In the genomic region with DNA sequence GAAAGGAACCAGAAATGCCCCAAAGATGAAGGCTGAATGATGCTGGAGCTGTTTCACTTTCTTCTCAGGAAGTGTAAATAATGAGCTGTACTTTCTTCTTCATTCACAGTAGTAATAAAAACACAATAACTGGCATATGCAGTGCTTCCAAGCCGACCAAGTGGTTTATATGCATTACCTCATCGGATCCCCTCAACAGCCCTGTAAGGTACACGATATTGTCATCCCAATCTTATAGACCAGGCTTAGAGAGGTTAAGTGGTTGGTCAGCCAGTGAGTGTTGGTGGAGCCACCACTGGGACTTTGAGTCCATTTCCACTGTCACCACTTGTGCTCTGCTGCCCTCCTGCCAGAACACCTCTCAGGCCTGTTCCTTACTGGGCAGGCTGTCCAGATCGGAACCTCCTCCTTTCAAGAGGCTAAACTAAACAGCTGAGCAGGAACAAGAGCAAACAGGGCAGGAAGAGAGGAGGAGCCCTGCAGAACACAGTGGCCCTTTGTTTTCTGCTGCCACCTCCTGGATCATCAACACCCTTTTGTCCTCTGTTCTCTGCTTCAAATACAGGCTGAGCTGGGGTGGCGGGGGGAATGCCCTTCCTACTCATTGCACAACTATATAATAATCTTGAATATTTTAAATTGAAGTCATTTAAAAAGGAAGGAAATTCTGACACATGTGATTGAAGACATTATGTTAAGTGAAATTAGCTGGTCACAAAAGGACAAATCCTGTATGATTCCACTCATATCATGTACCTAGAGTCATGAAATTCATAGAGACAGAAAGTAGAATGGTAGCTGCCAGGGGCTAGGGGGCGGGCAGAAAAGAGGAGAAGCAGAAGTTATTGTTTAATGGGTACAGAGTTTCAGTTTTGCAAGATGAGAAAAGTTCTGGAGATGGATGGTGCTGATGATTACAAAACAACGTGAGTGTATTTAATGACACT, we compare ENCODE assay signal across 8 cellular contexts.
DNase-seq lines count a peak whose midpoint lies in the region; ATAC-seq and TF ChIP-seq lines count a peak whose summit lies in the region.

No MANE protein-coding gene starts in this region.

- no peak overlapping the region for H3K4me3 ChIP-seq in DOHH2 (ENCODE audit: low read length)

- no peaks in the 10 kb centered on the region for H3F3A ChIP-seq in DOHH2 (ENCODE audit: control insufficient read depth, insufficient read depth)

- no peaks in the 10 kb centered on the region for H3K36me3 ChIP-seq in DOHH2 (ENCODE audit: control insufficient read depth, low read length)

- TF ChIP-seq CTCF in DOHH2 (IDR thresholded peaks at IDR 0.05; ENCODE audit: low read depth, low read length, poor library complexity, severe bottlenecking), result peak; percentile 20

- no peaks in the 10 kb centered on the region for H3K4me1 ChIP-seq in DOHH2 (ENCODE audit: control insufficient read depth, low read length)

- no peaks in the 10 kb centered on the region for H3K9me2 ChIP-seq in DOHH2 (replicated peaks; ENCODE audit: control insufficient read depth, low read length)

- H3K9me3 Mint-ChIP-seq in stimulated activated naive B cell treated with anti-CD40 and anti-IgM and Interleukin-4, amounts not matched to agents 10 μg/mL and 1 μg/mL and 100 μg/mL, for 72 hours, result no peaks in the 10 kb centered on the region

- H3K4me1 Mint-ChIP-seq in stimulated activated naive B cell treated with anti-CD40 and anti-IgM and Interleukin-4, amounts not matched to agents 10 μg/mL and 1 μg/mL and 100 μg/mL, for 72 hours, result peaks cover 17 to 44% of the 10 kb centered on the region in 2 donors

- no peaks in the 10 kb centered on the region; the same call in 1 of the 2 replicates for H3K27me3 ChIP-seq in DOHH2 (ENCODE audit: control insufficient read depth, low read length)

- H3K27ac Mint-ChIP-seq in stimulated activated naive B cell treated with anti-CD40 and anti-IgM and Interleukin-4, amounts not matched to agents 10 μg/mL and 1 μg/mL and 100 μg/mL, for 72 hours, result no peak overlapping the region

- DNase-seq in NCI-H1092 treated with DMSO at 0.1 percent for 48 hours (lab: John Stamatoyannopoulos, UW) (peak; percentile 82), cerebellar cortex (ENCODE audit: low spot score) (peak; percentile 50), left lobe of liver (ENCODE audit: low spot score) (peak; percentile 45)
- DNase-seq in stimulated activated naive B cell treated with anti-CD40 and anti-IgM and Interleukin-4, amounts not matched to agents 10 μg/mL and 1 μg/mL and 100 μg/mL, for 72 hours, result peak; percentile 38

- no peak overlapping the region for H3K4me2 ChIP-seq in DOHH2 (ENCODE audit: low read length)

- no peaks in the 10 kb centered on the region for H3K79me2 ChIP-seq in DOHH2 (ENCODE audit: control insufficient read depth, low read length)

- no peaks in the 10 kb centered on the region for H3K9me3 ChIP-seq in DOHH2 (ENCODE audit: control insufficient read depth, insufficient read depth, low read length)

- ATAC-seq in GM21786 (IDR thresholded peaks at IDR 0.05; ENCODE audit: unreplicated experiment) (peak; percentile 75), SK-N-SH treated with all-trans-retinoic acid at 6 μM for 48 hours (peak; percentile 57), left lobe of liver (peak; percentile 93), GM21526 (IDR thresholded peaks at IDR 0.05; ENCODE audit: low FRiP score, unreplicated experiment) (no peak)
- ATAC-seq in stimulated activated naive B cell treated with anti-CD40 and anti-IgM and Interleukin-4, amounts not matched to agents 10 μg/mL and 1 μg/mL and 100 μg/mL, for 72 hours (replicated peaks), result peak; percentile 85 to 87

- H3K27ac ChIP-seq in DOHH2 (ENCODE audit: low read depth, low read length), result no peak overlapping the region

- no peaks in the 10 kb centered on the region for H3K36me3 Mint-ChIP-seq in stimulated activated naive B cell treated with anti-CD40 and anti-IgM and Interleukin-4, amounts not matched to agents 10 μg/mL and 1 μg/mL and 100 μg/mL, for 72 hours

- no peaks in the 10 kb centered on the region for H4K20me1 ChIP-seq in DOHH2 (ENCODE audit: control insufficient read depth, insufficient read depth, low read depth, low read length)

- H3K4me3 Mint-ChIP-seq in stimulated activated naive B cell treated with anti-CD40 and anti-IgM and Interleukin-4, amounts not matched to agents 10 μg/mL and 1 μg/mL and 100 μg/mL, for 72 hours, result peak overlapping the region in 1 of 2 donors; percentile 22

- peaks cover 11 to 24% of the 10 kb centered on the region in 2 donors for H3K27me3 Mint-ChIP-seq in stimulated activated naive B cell treated with anti-CD40 and anti-IgM and Interleukin-4, amounts not matched to agents 10 μg/mL and 1 μg/mL and 100 μg/mL, for 72 hours

TF ChIP-seq in SK-N-SH treated with all-trans-retinoic acid at 6 μM for 48 hours, 23 proteins besides CTCF, POLR2A, EP300 and RAD21:
- TF ChIP-seq TSHZ2 (CRISPR knock-in tag; IDR thresholded peaks at IDR 0.05), result 0 out of 2 replicates have a peak, but pooled peaks have one; percentile 34
- no peak for TF ChIP-seq ESRRG (CRISPR knock-in tag; IDR thresholded peaks at IDR 0.05)
- TF ChIP-seq ZNF565 (CRISPR knock-in tag; conservative IDR thresholded peaks at IDR 0.05; ENCODE audit: low read depth), result no peak
- no peak for TF ChIP-seq PATZ1 (CRISPR knock-in tag; IDR thresholded peaks at IDR 0.05; ENCODE audit: borderline replicate concordance)
- no peak for TF ChIP-seq ISL1 (CRISPR knock-in tag; IDR thresholded peaks at IDR 0.05)
- no peak for TF ChIP-seq ZFP3 (CRISPR knock-in tag; IDR thresholded peaks at IDR 0.05)
- TF ChIP-seq ZNF70 (CRISPR knock-in tag; IDR thresholded peaks at IDR 0.05), result peak; percentile 49; the same call in 1 of the 2 replicates
- TF ChIP-seq RARB (CRISPR knock-in tag; IDR thresholded peaks at IDR 0.05), result no peak
- no peak for TF ChIP-seq ARNTL (CRISPR knock-in tag; IDR thresholded peaks at IDR 0.05; ENCODE audit: borderline replicate concordance, low read depth)
- no peak for TF ChIP-seq OSR1 (CRISPR knock-in tag; IDR thresholded peaks at IDR 0.05)
